In the genomic region with DNA sequence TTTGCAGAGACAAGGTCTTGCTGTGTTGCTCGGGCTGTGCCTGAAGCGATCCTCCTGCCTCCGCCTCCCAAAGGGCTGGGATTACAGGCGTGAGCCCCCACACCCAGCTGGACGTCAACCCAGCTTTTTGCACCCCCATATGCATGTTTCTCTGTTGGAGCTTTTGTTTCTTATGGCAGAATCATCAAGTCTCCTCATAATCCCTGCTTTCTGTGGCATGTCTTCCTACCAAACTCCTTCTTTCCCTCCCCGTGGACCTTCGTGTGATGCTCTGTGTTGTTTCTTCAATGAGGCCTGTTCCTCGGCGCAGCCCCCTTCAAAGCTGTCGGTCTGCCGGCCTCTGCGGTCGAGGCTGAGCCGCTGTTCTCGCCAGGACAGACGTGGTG, we compare ENCODE assay signal across 1 cellular context.
TF ChIP-seq lines count a peak whose summit lies in the region.

No MANE protein-coding gene starts in this region.

TF ChIP-seq in HepG2, 621 proteins besides CTCF, POLR2A, EP300 and RAD21 (continued from another document and continues in another):
- TF ChIP-seq ZNF761 (CRISPR knock-in tag; conservative IDR thresholded peaks at IDR 0.05): no peak
- TF ChIP-seq SOX5 (CRISPR knock-in tag; IDR thresholded peaks at IDR 0.05; ENCODE audit: borderline replicate concordance): no peak
- no peak for TF ChIP-seq MXI1 (IDR thresholded peaks at IDR 0.05; ENCODE audit: borderline replicate concordance, low read depth, low read length)
- TF ChIP-seq ZNF496 (CRISPR knock-in tag; IDR thresholded peaks at IDR 0.05; ENCODE audit: insufficient replicate concordance): no peak
- no peak for TF ChIP-seq YEATS2 (CRISPR knock-in tag; IDR thresholded peaks at IDR 0.05; ENCODE audit: borderline replicate concordance)
- TF ChIP-seq ZBTB49 (CRISPR knock-in tag; IDR thresholded peaks at IDR 0.05; ENCODE audit: borderline replicate concordance): no peak
- no peak for TF ChIP-seq ZBTB38 (CRISPR knock-in tag; IDR thresholded peaks at IDR 0.05)
- TF ChIP-seq ZNF749 (CRISPR knock-in tag; IDR thresholded peaks at IDR 0.05; ENCODE audit: borderline replicate concordance): no peak
- TF ChIP-seq PHB2 (IDR thresholded peaks at IDR 0.05; ENCODE audit: partially characterized antibody): no peak
- TF ChIP-seq ARNTL (CRISPR knock-in tag; IDR thresholded peaks at IDR 0.05): no peak
- no peak for TF ChIP-seq TBX3 (IDR thresholded peaks at IDR 0.05; ENCODE audit: borderline replicate concordance)
- no peak for TF ChIP-seq ZNF3 (CRISPR knock-in tag; IDR thresholded peaks at IDR 0.05)
- no peak for TF ChIP-seq JUND (CRISPR knock-in tag; IDR thresholded peaks at IDR 0.05)
- no peak; the same call in 1 of the 2 replicates for TF ChIP-seq ZNF317 (CRISPR knock-in tag; IDR thresholded peaks at IDR 0.05)
- TF ChIP-seq, protein P1, sequence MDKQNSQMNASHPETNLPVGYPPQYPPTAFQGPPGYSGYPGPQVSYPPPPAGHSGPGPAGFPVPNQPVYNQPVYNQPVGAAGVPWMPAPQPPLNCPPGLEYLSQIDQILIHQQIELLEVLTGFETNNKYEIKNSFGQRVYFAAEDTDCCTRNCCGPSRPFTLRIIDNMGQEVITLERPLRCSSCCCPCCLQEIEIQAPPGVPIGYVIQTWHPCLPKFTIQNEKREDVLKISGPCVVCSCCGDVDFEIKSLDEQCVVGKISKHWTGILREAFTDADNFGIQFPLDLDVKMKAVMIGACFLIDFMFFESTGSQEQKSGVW (CRISPR knock-in tag; IDR thresholded peaks at IDR 0.05; ENCODE audit: borderline replicate concordance): no peak
- TF ChIP-seq ZNF44 (CRISPR knock-in tag; IDR thresholded peaks at IDR 0.05): no peak
- no peak for TF ChIP-seq ZNF446 (CRISPR knock-in tag; IDR thresholded peaks at IDR 0.05)
- no peak for TF ChIP-seq ETS1 (CRISPR knock-in tag; IDR thresholded peaks at IDR 0.05)
- no peak for TF ChIP-seq RBM39 (IDR thresholded peaks at IDR 0.05; ENCODE audit: low read depth, low read length, poor library complexity, severe bottlenecking)
- TF ChIP-seq KDM2A (CRISPR knock-in tag; IDR thresholded peaks at IDR 0.05; ENCODE audit: borderline replicate concordance, low read depth): no peak
- no peak for TF ChIP-seq ZNF432 (CRISPR knock-in tag; IDR thresholded peaks at IDR 0.05; ENCODE audit: borderline replicate concordance)
- TF ChIP-seq, protein P2, sequence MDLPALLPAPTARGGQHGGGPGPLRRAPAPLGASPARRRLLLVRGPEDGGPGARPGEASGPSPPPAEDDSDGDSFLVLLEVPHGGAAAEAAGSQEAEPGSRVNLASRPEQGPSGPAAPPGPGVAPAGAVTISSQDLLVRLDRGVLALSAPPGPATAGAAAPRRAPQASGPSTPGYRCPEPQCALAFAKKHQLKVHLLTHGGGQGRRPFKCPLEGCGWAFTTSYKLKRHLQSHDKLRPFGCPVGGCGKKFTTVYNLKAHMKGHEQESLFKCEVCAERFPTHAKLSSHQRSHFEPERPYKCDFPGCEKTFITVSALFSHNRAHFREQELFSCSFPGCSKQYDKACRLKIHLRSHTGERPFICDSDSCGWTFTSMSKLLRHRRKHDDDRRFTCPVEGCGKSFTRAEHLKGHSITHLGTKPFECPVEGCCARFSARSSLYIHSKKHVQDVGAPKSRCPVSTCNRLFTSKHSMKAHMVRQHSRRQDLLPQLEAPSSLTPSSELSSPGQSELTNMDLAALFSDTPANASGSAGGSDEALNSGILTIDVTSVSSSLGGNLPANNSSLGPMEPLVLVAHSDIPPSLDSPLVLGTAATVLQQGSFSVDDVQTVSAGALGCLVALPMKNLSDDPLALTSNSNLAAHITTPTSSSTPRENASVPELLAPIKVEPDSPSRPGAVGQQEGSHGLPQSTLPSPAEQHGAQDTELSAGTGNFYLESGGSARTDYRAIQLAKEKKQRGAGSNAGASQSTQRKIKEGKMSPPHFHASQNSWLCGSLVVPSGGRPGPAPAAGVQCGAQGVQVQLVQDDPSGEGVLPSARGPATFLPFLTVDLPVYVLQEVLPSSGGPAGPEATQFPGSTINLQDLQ (CRISPR knock-in tag; IDR thresholded peaks at IDR 0.05): 0 out of 2 replicates have a peak, but pooled peaks have one; percentile 10
- TF ChIP-seq SNAPC2 (CRISPR knock-in tag; IDR thresholded peaks at IDR 0.05): peak; percentile 6; the same call in 1 of the 2 replicates
- TF ChIP-seq, protein P3, sequence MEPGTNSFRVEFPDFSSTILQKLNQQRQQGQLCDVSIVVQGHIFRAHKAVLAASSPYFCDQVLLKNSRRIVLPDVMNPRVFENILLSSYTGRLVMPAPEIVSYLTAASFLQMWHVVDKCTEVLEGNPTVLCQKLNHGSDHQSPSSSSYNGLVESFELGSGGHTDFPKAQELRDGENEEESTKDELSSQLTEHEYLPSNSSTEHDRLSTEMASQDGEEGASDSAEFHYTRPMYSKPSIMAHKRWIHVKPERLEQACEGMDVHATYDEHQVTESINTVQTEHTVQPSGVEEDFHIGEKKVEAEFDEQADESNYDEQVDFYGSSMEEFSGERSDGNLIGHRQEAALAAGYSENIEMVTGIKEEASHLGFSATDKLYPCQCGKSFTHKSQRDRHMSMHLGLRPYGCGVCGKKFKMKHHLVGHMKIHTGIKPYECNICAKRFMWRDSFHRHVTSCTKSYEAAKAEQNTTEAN (CRISPR knock-in tag; conservative IDR thresholded peaks at IDR 0.05): no peak
- TF ChIP-seq BCL3 (CRISPR knock-in tag; IDR thresholded peaks at IDR 0.05): no peak
- no peak for TF ChIP-seq KAT2B (IDR thresholded peaks at IDR 0.05; ENCODE audit: borderline replicate concordance, low read depth, low read length)
- no peak for TF ChIP-seq MLLT10 (CRISPR knock-in tag; IDR thresholded peaks at IDR 0.05)
- TF ChIP-seq E2F2 (CRISPR knock-in tag; IDR thresholded peaks at IDR 0.05; ENCODE audit: borderline replicate concordance): 0 out of 2 replicates have a peak, but pooled peaks have one; percentile 14
- TF ChIP-seq, protein P4, sequence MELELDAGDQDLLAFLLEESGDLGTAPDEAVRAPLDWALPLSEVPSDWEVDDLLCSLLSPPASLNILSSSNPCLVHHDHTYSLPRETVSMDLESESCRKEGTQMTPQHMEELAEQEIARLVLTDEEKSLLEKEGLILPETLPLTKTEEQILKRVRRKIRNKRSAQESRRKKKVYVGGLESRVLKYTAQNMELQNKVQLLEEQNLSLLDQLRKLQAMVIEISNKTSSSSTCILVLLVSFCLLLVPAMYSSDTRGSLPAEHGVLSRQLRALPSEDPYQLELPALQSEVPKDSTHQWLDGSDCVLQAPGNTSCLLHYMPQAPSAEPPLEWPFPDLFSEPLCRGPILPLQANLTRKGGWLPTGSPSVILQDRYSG (CRISPR knock-in tag; IDR thresholded peaks at IDR 0.05): no peak
- TF ChIP-seq, protein P5, sequence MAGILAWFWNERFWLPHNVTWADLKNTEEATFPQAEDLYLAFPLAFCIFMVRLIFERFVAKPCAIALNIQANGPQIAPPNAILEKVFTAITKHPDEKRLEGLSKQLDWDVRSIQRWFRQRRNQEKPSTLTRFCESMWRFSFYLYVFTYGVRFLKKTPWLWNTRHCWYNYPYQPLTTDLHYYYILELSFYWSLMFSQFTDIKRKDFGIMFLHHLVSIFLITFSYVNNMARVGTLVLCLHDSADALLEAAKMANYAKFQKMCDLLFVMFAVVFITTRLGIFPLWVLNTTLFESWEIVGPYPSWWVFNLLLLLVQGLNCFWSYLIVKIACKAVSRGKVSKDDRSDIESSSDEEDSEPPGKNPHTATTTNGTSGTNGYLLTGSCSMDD (CRISPR knock-in tag; IDR thresholded peaks at IDR 0.05): no peak
- no peak for TF ChIP-seq ZNF280B (CRISPR knock-in tag; IDR thresholded peaks at IDR 0.05; ENCODE audit: borderline replicate concordance)
- 0 out of 2 replicates have a peak, but pooled peaks have one; percentile 57 for TF ChIP-seq ZNF513 (CRISPR knock-in tag; conservative IDR thresholded peaks at IDR 0.05)
- TF ChIP-seq SP5 (CRISPR knock-in tag; IDR thresholded peaks at IDR 0.05; ENCODE audit: borderline replicate concordance, low read depth): no peak
- peak; percentile 13; the same call in 1 of the 2 replicates for TF ChIP-seq ZFP90 (CRISPR knock-in tag; IDR thresholded peaks at IDR 0.05; ENCODE audit: borderline replicate concordance)
- no peak for TF ChIP-seq MTA3 (CRISPR knock-in tag; IDR thresholded peaks at IDR 0.05)
- TF ChIP-seq, protein P6, sequence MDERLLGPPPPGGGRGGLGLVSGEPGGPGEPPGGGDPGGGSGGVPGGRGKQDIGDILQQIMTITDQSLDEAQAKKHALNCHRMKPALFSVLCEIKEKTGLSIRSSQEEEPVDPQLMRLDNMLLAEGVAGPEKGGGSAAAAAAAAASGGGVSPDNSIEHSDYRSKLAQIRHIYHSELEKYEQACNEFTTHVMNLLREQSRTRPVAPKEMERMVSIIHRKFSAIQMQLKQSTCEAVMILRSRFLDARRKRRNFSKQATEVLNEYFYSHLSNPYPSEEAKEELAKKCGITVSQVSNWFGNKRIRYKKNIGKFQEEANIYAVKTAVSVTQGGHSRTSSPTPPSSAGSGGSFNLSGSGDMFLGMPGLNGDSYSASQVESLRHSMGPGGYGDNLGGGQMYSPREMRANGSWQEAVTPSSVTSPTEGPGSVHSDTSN (CRISPR knock-in tag; IDR thresholded peaks at IDR 0.05): no peak
- no peak for TF ChIP-seq MYNN (CRISPR knock-in tag; IDR thresholded peaks at IDR 0.05; ENCODE audit: low read depth)
- TF ChIP-seq ZIK1 (CRISPR knock-in tag; IDR thresholded peaks at IDR 0.05; ENCODE audit: borderline replicate concordance, low read depth): no peak
